12 cellular contexts compared by ENCODE assay signal in genomic region chr15:62503451-62503850, GRCh38.
DNase-seq lines count a peak whose midpoint lies in the region; ATAC-seq and TF ChIP-seq lines count a peak whose summit lies in the region.
"Had no signal": no experiment of that assay in that cellular context is flagged by ENCODE, and none has a peak within 500 bp of the region (broad histone marks: within the 10 kb centered on the region; RNA-seq: fewer than 3 reads in every experiment).

No MANE protein-coding gene starts in this region.

- no peak for ATAC-seq in sciatic nerve

- TF ChIP-seq CTCF in endodermal cell (conservative IDR thresholded peaks at IDR 0.05) (no peak), testis (IDR thresholded peaks at IDR 0.05) (no peak)

- no peak overlapping the region for H3K9ac ChIP-seq in endodermal cell (ENCODE audit: extremely low read depth, low read length, poor library complexity, severe bottlenecking)

- H3K27ac Mint-ChIP-seq in endodermal cell, result peak overlapping the region; percentile 16

- no peaks in the 10 kb centered on the region for H3K36me3 Mint-ChIP-seq in endodermal cell (ENCODE audit: low read depth)

- H3K4me1 ChIP-seq in endodermal cell (ENCODE audit: control insufficient read depth, insufficient read depth, low read length) (peaks cover 14% of the 10 kb centered on the region), testis (peaks cover 9% of the 10 kb centered on the region)

- in situ Hi-C loops in ACHN (cut with HindIII; ENCODE audit: low pct_ligation_motif_present, low pct_unique_long_range_greater_than_20kb, low sequenced_read_pairs), result no loop called here

- H3K27ac ChIP-seq in endodermal cell (ENCODE audit: low read depth, low read length) (no peak overlapping the region), testis (no peak overlapping the region)
- H3K27ac ChIP-seq: neutrophil had no signal

- 63 to 89% methylated on average over 1 of the region's 1 CpG for WGBS in endodermal cell (ENCODE audit: insufficient coverage in 1 of 2, insufficient read length in 1 of 2), 2 experiments
- 75 to 80% methylated on average over 1 of the region's 1 CpG for WGBS in testis, 2 donors

- H3K4me3 Mint-ChIP-seq in endodermal cell, result no peak overlapping the region

- peaks cover 54% of the 10 kb centered on the region for H3K4me1 Mint-ChIP-seq in endodermal cell

- no peaks in the 10 kb centered on the region for H3K9me3 Mint-ChIP-seq in endodermal cell

- no peaks in the 10 kb centered on the region for H3K9me3 ChIP-seq in endodermal cell (ENCODE audit: control insufficient read depth, low read length)
- H3K9me3 ChIP-seq in testis, result no peaks in the 10 kb centered on the region
- H3K9me3 ChIP-seq: neutrophil had no signal

- no peaks in the 10 kb centered on the region for H3K27me3 ChIP-seq in endodermal cell (ENCODE audit: control insufficient read depth, insufficient read depth, low read length, poor library complexity, severe bottlenecking)
- H3K27me3 ChIP-seq in testis, result no peaks in the 10 kb centered on the region
- H3K27me3 ChIP-seq: neutrophil had no signal

- H3K4me3 ChIP-seq in endodermal cell (ENCODE audit: low read length), result no peak overlapping the region
- H3K4me3 ChIP-seq in testis, result no peak overlapping the region

- intact Hi-C loops in sciatic nerve (cut with DNase I), result no loop called here
- intact Hi-C loops in testis (cut with DNase I; ENCODE audit: low total_unique reads), result no loop called here

- peak; percentile 24 for DNase-seq in ELR (ENCODE audit: low read depth)
- DNase-seq in NCI-H69 (lab: John Stamatoyannopoulos, UW), result peak; percentile 48
- DNase-seq in endodermal cell, result no peak
- DNase-seq in sciatic nerve (ENCODE audit: low spot score), result peak; percentile 66
- no peak for DNase-seq in ACHN
- no peak for DNase-seq in testis
- DNase-seq in stimulated activated CD4-positive, alpha-beta T cell treated with anti-CD3 and anti-CD28 coated beads, Interleukin-2, amount 100 ng/mL, for 48 hours, result no peak
- DNase-seq: kidney glomerular epithelial cell; NCI-H526 treated with DMSO at 0.1 percent for 48 hours; stimulated activated CD4-positive, alpha-beta T cell treated with anti-CD3 and anti-CD28 coated beads, Interleukin-4, amount 100 ng/mL, for 1 hour; T-helper 2 cell had no signal

- H3K27me3 Mint-ChIP-seq in endodermal cell (ENCODE audit: insufficient read depth), result no peaks in the 10 kb centered on the region

- H3K36me3 ChIP-seq in endodermal cell (ENCODE audit: control insufficient read depth, insufficient read depth, low read length) (no peaks in the 10 kb centered on the region), testis (ENCODE audit: low read depth, missing control alignments) (no peaks in the 10 kb centered on the region)
- H3K36me3 ChIP-seq: neutrophil had no signal

- TF ChIP-seq POLR2A in testis (IDR thresholded peaks at IDR 0.05), result no peak

Comparison
In these comparisons a context has a peak if more than half of its experiments do, and no peak if none do; other contexts are left out.
1. DNase-seq: peak in ELR (single experiment), NCI-H69 (single experiment) and sciatic nerve (single experiment); none in endodermal cell (single experiment), ACHN (single experiment), testis (single experiment) and stimulated activated CD4-positive, alpha-beta T cell treated with anti-CD3 and anti-CD28 coated beads, Interleukin-2, amount 100 ng/mL, for 48 hours (0 of 2).